ENCODE assay signal across 22 cellular contexts in genomic region chr9:84075004-84075403, GRCh38.
"Had no signal": no experiment of that assay in that cellular context is flagged by ENCODE, and none has a peak within 500 bp of the region (broad histone marks: within the 10 kb centered on the region; RNA-seq: fewer than 3 reads in every experiment).

No MANE protein-coding gene starts in this region.

- H3K36me3 Mint-ChIP-seq: immature natural killer cell, mesothelial cell of epicardium had no signal

- H3K4me1 Mint-ChIP-seq: immature natural killer cell, mesothelial cell of epicardium had no signal

- H3K4me3 ChIP-seq: coronary artery, dorsolateral prefrontal cortex, esophagus muscularis mucosa, gastroesophageal sphincter, heart left ventricle, hepatocyte, lower lobe of right lung had no signal

- DNase-seq: dermis blood vessel endothelial cell; dorsolateral prefrontal cortex; effector CD4-positive, alpha-beta T cell; effector memory CD4-positive, alpha-beta T cell; foreskin keratinocyte; heart left ventricle; hypothalamus; immature natural killer cell; islet precursor cell; kidney; kidney glomerular epithelial cell; left colon; left ventricle myocardium superior; lower lobe of right lung; mesenchymal stem cell; naive thymus-derived CD4-positive, alpha-beta T cell had no signal

- H3K27ac Mint-ChIP-seq: immature natural killer cell; mesothelial cell of epicardium; naive thymus-derived CD4-positive, alpha-beta T cell had no signal

- ATAC-seq: foreskin keratinocyte; gastroesophageal sphincter; heart left ventricle; left colon; left lobe of liver; left ventricle myocardium superior; lower lobe of right lung; naive thymus-derived CD4-positive, alpha-beta T cell had no signal

- H3K4me3 Mint-ChIP-seq: immature natural killer cell; mesothelial cell of epicardium; naive thymus-derived CD4-positive, alpha-beta T cell had no signal
